25 cellular contexts compared by ENCODE assay signal in the genomic region with DNA sequence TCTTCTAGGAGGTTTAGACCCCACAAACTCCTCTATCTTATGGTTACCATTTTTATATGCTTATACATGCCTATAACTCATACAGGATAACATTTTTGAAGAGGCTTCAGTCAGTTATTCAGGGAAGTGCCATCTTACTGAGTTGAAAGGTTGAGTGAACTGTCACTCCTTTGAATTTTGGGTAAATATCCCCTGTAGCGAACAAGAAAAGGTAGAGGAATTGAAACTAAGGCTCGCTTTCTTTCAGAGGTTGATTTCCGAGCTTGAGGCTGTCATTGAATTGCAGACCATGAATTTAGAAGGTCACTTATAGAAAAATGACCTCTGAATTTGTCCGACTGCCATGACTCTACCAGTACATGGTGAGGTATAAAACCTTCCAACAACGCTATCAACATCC. TPM values are rescaled to one million over a fixed set of nuclear protein-coding genes. Genes with fewer than 3 reads are reported as not detected.
A peak's percentile ranks its signal among the peaks of the same experiment; 100 is the strongest.
DNase-seq lines count a peak whose midpoint lies in the region; ATAC-seq and TF ChIP-seq lines count a peak whose summit lies in the region.
"Had no signal": no experiment of that assay in that cellular context is flagged by ENCODE, and none has a peak within 500 bp of the region (broad histone marks: within the 10 kb centered on the region; RNA-seq: fewer than 3 reads in every experiment).

No MANE protein-coding gene starts in this region.

- peaks cover 25% of the 10 kb centered on the region for H3K4me1 Mint-ChIP-seq in activated T-cell treated with anti-CD3 and anti-CD28 coated beads, Interleukin-2, amount 50 U/mL, for 72 hours (ENCODE audit: low read depth)
- peaks cover 28% of the 10 kb centered on the region for H3K4me1 Mint-ChIP-seq in activated T-cell treated with anti-CD3 and anti-CD28 coated beads, Interleukin-2, amount 50 U/mL, for 4 hours (ENCODE audit: low read depth)
- H3K4me1 Mint-ChIP-seq in effector memory CD8-positive, alpha-beta T cell (ENCODE audit: low read depth in 2 of 2) = peaks cover 22 to 40% of the 10 kb centered on the region in 2 donors

- no peak overlapping the region for H3K4me3 Mint-ChIP-seq in activated T-cell treated with anti-CD3 and anti-CD28 coated beads, Interleukin-2, amount 50 U/mL, for 72 hours
- no peak overlapping the region for H3K4me3 Mint-ChIP-seq in activated T-cell treated with anti-CD3 and anti-CD28 coated beads, Interleukin-2, amount 50 U/mL, for 4 hours
- H3K4me3 Mint-ChIP-seq in effector memory CD8-positive, alpha-beta T cell = no peak overlapping the region
- H3K4me3 Mint-ChIP-seq: CD8-positive, alpha-beta T cell; GM23338 had no signal

- H3K27me3 ChIP-seq in OCI-LY1 (ENCODE audit: insufficient read depth, low read length) = no peaks in the 10 kb centered on the region
- no peaks in the 10 kb centered on the region for H3K27me3 ChIP-seq in prostate gland (replicated peaks; ENCODE audit: insufficient read depth)

- no peak overlapping the region for H3K4me3 ChIP-seq in OCI-LY1 (ENCODE audit: low read depth, low read length, poor library complexity, severe bottlenecking)
- no peak overlapping the region for H3K4me3 ChIP-seq in prostate gland
- H3K4me3 ChIP-seq: GM23338, PC-9 had no signal

- peak overlapping the region; percentile 74 for H3K27ac Mint-ChIP-seq in activated T-cell treated with anti-CD3 and anti-CD28 coated beads, Interleukin-2, amount 50 U/mL, for 72 hours
- H3K27ac Mint-ChIP-seq in effector memory CD8-positive, alpha-beta T cell = peak overlapping the region; percentile 0 to 46
- H3K27ac Mint-ChIP-seq: GM23338 had no signal

- no peaks in the 10 kb centered on the region for H3K9me3 Mint-ChIP-seq in activated T-cell treated with anti-CD3 and anti-CD28 coated beads, Interleukin-2, amount 50 U/mL, for 72 hours
- no peaks in the 10 kb centered on the region for H3K9me3 Mint-ChIP-seq in activated T-cell treated with anti-CD3 and anti-CD28 coated beads, Interleukin-2, amount 50 U/mL, for 4 hours
- no peaks in the 10 kb centered on the region for H3K9me3 Mint-ChIP-seq in effector memory CD8-positive, alpha-beta T cell
- H3K9me3 Mint-ChIP-seq: CD8-positive, alpha-beta T cell; GM23338 had no signal

- H3K36me3 Mint-ChIP-seq in activated T-cell treated with anti-CD3 and anti-CD28 coated beads, Interleukin-2, amount 50 U/mL, for 72 hours (ENCODE audit: insufficient read depth in 2 of 2) = peaks cover 7 to 11% of the 10 kb centered on the region in 2 donors
- peaks cover 19% of the 10 kb centered on the region for H3K36me3 Mint-ChIP-seq in activated T-cell treated with anti-CD3 and anti-CD28 coated beads, Interleukin-2, amount 50 U/mL, for 4 hours (ENCODE audit: insufficient read depth)
- H3K36me3 Mint-ChIP-seq in effector memory CD8-positive, alpha-beta T cell (ENCODE audit: insufficient read depth) = peaks cover 26% of the 10 kb centered on the region

- TF ChIP-seq CTCF in OCI-LY1 (IDR thresholded peaks at IDR 0.05; ENCODE audit: low read length) = no peak
- TF ChIP-seq CTCF in prostate gland (IDR thresholded peaks at IDR 0.05) = no peak

- H3K4me2 ChIP-seq in OCI-LY1 (ENCODE audit: low read length) = peak overlapping the region; percentile 11; the same call in 1 of the 2 replicates
- H3K4me2 ChIP-seq: GM23338, PC-9 had no signal

- H3K9ac ChIP-seq in OCI-LY1 (ENCODE audit: low read length) = no peak overlapping the region

- H3K27me3 Mint-ChIP-seq in activated T-cell treated with anti-CD3 and anti-CD28 coated beads, Interleukin-2, amount 50 U/mL, for 72 hours (ENCODE audit: low read depth) = no peaks in the 10 kb centered on the region
- H3K27me3 Mint-ChIP-seq in activated T-cell treated with anti-CD3 and anti-CD28 coated beads, Interleukin-2, amount 50 U/mL, for 4 hours (ENCODE audit: low read depth) = no peaks in the 10 kb centered on the region
- no peaks in the 10 kb centered on the region for H3K27me3 Mint-ChIP-seq in effector memory CD8-positive, alpha-beta T cell

- H3K27ac ChIP-seq in OCI-LY1 (ENCODE audit: low read depth, low read length, poor library complexity, severe bottlenecking) (peak overlapping the region; percentile 35), prostate gland (no peak overlapping the region)
- H3K27ac ChIP-seq: 22Rv1, PC-9 had no signal

- H3K79me2 ChIP-seq in OCI-LY1 (ENCODE audit: insufficient read depth, low read length) = no peaks in the 10 kb centered on the region; the same call in 1 of the 2 replicates

- WGBS in prostate gland = 92% methylated on average over 5 of the region's 5 CpGs

- no peaks in the 10 kb centered on the region for H3F3A ChIP-seq in OCI-LY1 (ENCODE audit: insufficient read depth, low read length)

- no peaks in the 10 kb centered on the region for H3K9me3 ChIP-seq in OCI-LY1 (ENCODE audit: low read length)
- H3K9me3 ChIP-seq in prostate gland = no peaks in the 10 kb centered on the region

- H2AFZ ChIP-seq in OCI-LY1 (ENCODE audit: low read length) = no peak overlapping the region
- H2AFZ ChIP-seq: GM23338, PC-9 had no signal

- ATAC-seq in activated T-cell treated with anti-CD3 and anti-CD28 coated beads, Interleukin-2, amount 50 U/mL, for 72 hours (replicated peaks in 1 of 2) = no peak
- no peak for ATAC-seq in activated T-cell treated with anti-CD3 and anti-CD28 coated beads, Interleukin-2, amount 50 U/mL, for 4 hours
- ATAC-seq in effector memory CD8-positive, alpha-beta T cell (replicated peaks) = no peak
- ATAC-seq: CD8-positive, alpha-beta T cell; GM23338 had no signal

- peaks cover 19% of the 10 kb centered on the region; the same call in 1 of the 2 replicates for H3K36me3 ChIP-seq in OCI-LY1 (ENCODE audit: insufficient read depth, low read length)
- no peaks in the 10 kb centered on the region for H3K36me3 ChIP-seq in prostate gland

- no peaks in the 10 kb centered on the region for H3K9me2 ChIP-seq in OCI-LY1 (ENCODE audit: low read depth, low read length)

- H4K20me1 ChIP-seq in OCI-LY1 (ENCODE audit: insufficient read depth, low read length) = no peaks in the 10 kb centered on the region

- H3K4me1 ChIP-seq in OCI-LY1 (ENCODE audit: insufficient read depth, low read length, severe bottlenecking) = peaks cover 17% of the 10 kb centered on the region
- no peaks in the 10 kb centered on the region for H3K4me1 ChIP-seq in prostate gland (replicated peaks)

- no peak for TF ChIP-seq POLR2A in prostate gland (IDR thresholded peaks at IDR 0.05)

- intact Hi-C loops in prostate gland (cut with DNase I) = no loop called here

- no peak for DNase-seq in activated T-cell treated with anti-CD3 and anti-CD28 coated beads, Interleukin-2, amount 50 U/mL, for 72 hours
- DNase-seq in activated T-cell treated with anti-CD3 and anti-CD28 coated beads, Interleukin-2, amount 50 U/mL, for 4 hours = no peak
- no peak for DNase-seq in effector memory CD8-positive, alpha-beta T cell
- DNase-seq in NCI-H1694 treated with DMSO at 0.1 percent for 48 hours (lab: John Stamatoyannopoulos, UW) = no peak
- DNase-seq in prostate gland (ENCODE audit: low spot score) = no peak
- DNase-seq in A172 (ENCODE audit: low spot score) = no peak
- DNase-seq in stimulated activated CD4-positive, alpha-beta T cell treated with anti-CD3 and anti-CD28 coated beads, Interleukin-2, amount 100 ng/mL, for 48 hours = no peak
- DNase-seq: C1 segment of cervical spinal cord; Calu3; CD8-positive, alpha-beta T cell; DMS153; HCEC 1CT; IMR-90; Kasumi-1; NCI-H187; NCI-H2107; NCI-H446 treated with DMSO at 0.1 percent for 48 hours; NCI-H526 treated with DMSO at 0.1 percent for 48 hours; PC-9; RPMI8226; SHP77; SW 1271 had no signal

RNA-seq across cellular contexts. Expression of a gene that starts 35.1 kb away (rescaled TPM):
- total RNA-seq in activated T-cell treated with anti-CD3 and anti-CD28 coated beads, Interleukin-2, amount 50 U/mL, for 72 hours = 10 to 100 TPM; 25.7 to 29.2 TPM
- 10 to 100 TPM; 27.7 to 32.4 (median 28.4) TPM for total RNA-seq in activated T-cell treated with anti-CD3 and anti-CD28 coated beads, Interleukin-2, amount 50 U/mL, for 4 hours
- total RNA-seq in prostate gland = 10 to 100 TPM; 56.7 to 90.9 TPM
- 79.3 and 85.1 TPM in 2 replicates for total RNA-seq in A172 (2014; rRNA removed; shearing (Covaris generic))
